13 cellular contexts compared by ENCODE assay signal in genomic region chr3:16866447-16867025, GRCh38. TPM values are rescaled to one million over a fixed set of nuclear protein-coding genes. Genes with fewer than 3 reads are reported as not detected.
DNase-seq lines count a peak whose midpoint lies in the region; ATAC-seq and TF ChIP-seq lines count a peak whose summit lies in the region.
"Had no signal": no experiment of that assay in that cellular context is flagged by ENCODE, and none has a peak within 500 bp of the region (broad histone marks: within the 10 kb centered on the region; RNA-seq: fewer than 3 reads in every experiment).

No MANE protein-coding gene starts in this region.

- intact Hi-C loops in CD4-positive, alpha-beta T cell (cut with DNase I, micrococcal nuclease) = no loop called here
- intact Hi-C loops in posterior vena cava (cut with DNase I) = no loop called here

- no peak for DNase-seq in CD4-positive, alpha-beta T cell
- peak; percentile 50 for DNase-seq in T1000 (lab: John Stamatoyannopoulos, UW)
- DNase-seq in iris pigment epithelial cell (ENCODE audit: low read depth) = peak; percentile 26
- no peak for DNase-seq in activated T-cell treated with anti-CD3 and anti-CD28 coated beads for 4 hours
- DNase-seq in posterior vena cava (ENCODE audit: low spot score) = no peak
- DNase-seq in G401 (ENCODE audit: low spot score) = no peak
- DNase-seq: left ventricle myocardium superior, pancreas had no signal

- H3K4me3 ChIP-seq in KMS-11 (IDR thresholded peaks at IDR 0.05; ENCODE audit: insufficient read depth, low read depth, low read length) = no peak overlapping the region
- H3K4me3 ChIP-seq: pancreas had no signal

- no peak overlapping the region for H3K27ac Mint-ChIP-seq in CD4-positive, alpha-beta T cell

- no peaks in the 10 kb centered on the region for H3K9me3 ChIP-seq in CD4-positive, alpha-beta T cell (ENCODE audit: control insufficient read depth, low read length)
- H3K9me3 ChIP-seq: pancreas had no signal

- no peak overlapping the region for H2AFZ ChIP-seq in KMS-11 (ENCODE audit: low read depth)

- H3K36me3 Mint-ChIP-seq in CD4-positive, alpha-beta T cell (ENCODE audit: low read depth) = no peaks in the 10 kb centered on the region
- H3K36me3 Mint-ChIP-seq: CD14-positive monocyte had no signal

- peaks cover 13% of the 10 kb centered on the region for H3K4me1 Mint-ChIP-seq in CD4-positive, alpha-beta T cell (ENCODE audit: low read depth)

- TF ChIP-seq CTCF in CD4-positive, alpha-beta T cell (IDR thresholded peaks at IDR 0.05) = no peak
- no peak for TF ChIP-seq CTCF in KMS-11 (conservative IDR thresholded peaks at IDR 0.05; ENCODE audit: low read depth, low read length)

- POLR2A ChIA-PET in CD4-positive, alpha-beta T cell (lab: Charles Lee) = interaction anchor here (1.0 to 1.1 kb wide), 2 partner anchors 17 to 18 kb away, joined by 3 read pairs; partner anchors contain the start of gene PLCL2

- peak; percentile 43 for ATAC-seq in CD4-positive, alpha-beta T cell (ENCODE audit: poor library complexity)
- no peak for ATAC-seq in HG03280 (IDR thresholded peaks at IDR 0.05; ENCODE audit: unreplicated experiment)
- ATAC-seq: HepG2, left ventricle myocardium superior, SK-N-SH treated with all-trans-retinoic acid at 6 μM for 48 hours had no signal

- H3K27ac ChIP-seq in CD4-positive, alpha-beta T cell (ENCODE audit: low read depth, low read length) = no peak overlapping the region
- no peak overlapping the region for H3K27ac ChIP-seq in KMS-11
- H3K27ac ChIP-seq: pancreas had no signal

- no peak overlapping the region for H3K9ac ChIP-seq in KMS-11

- peaks cover 21% of the 10 kb centered on the region for H3K4me1 ChIP-seq in KMS-11 (ENCODE audit: low read depth, poor library complexity, severe bottlenecking)
- H3K4me1 ChIP-seq: pancreas had no signal

- peak overlapping the region; percentile 24; the same call in 1 of the 2 replicates for H3K4me2 ChIP-seq in KMS-11

- in situ Hi-C loops in G401 (cut with HindIII; ENCODE audit: low sequenced_read_pairs) = no loop called here

- H3K27me3 ChIP-seq in CD4-positive, alpha-beta T cell (ENCODE audit: control insufficient read depth, insufficient read depth, low read length) = no peaks in the 10 kb centered on the region
- no peaks in the 10 kb centered on the region for H3K27me3 ChIP-seq in KMS-11 (ENCODE audit: insufficient read depth, low read depth)
- H3K27me3 ChIP-seq: pancreas had no signal

- no peaks in the 10 kb centered on the region for H3K79me2 ChIP-seq in KMS-11 (ENCODE audit: insufficient read depth, low read depth)

- no peaks in the 10 kb centered on the region for H3K27me3 Mint-ChIP-seq in CD4-positive, alpha-beta T cell

- H3K4me3 Mint-ChIP-seq in CD4-positive, alpha-beta T cell = no peak overlapping the region
- H3K4me3 Mint-ChIP-seq: CD14-positive monocyte had no signal

- CTCF ChIA-PET in CD4-positive, alpha-beta T cell (lab: Charles Lee) = no interaction called here

- H4K20me1 ChIP-seq in KMS-11 (ENCODE audit: insufficient read depth) = no peaks in the 10 kb centered on the region

- no peaks in the 10 kb centered on the region for H3K36me3 ChIP-seq in KMS-11 (ENCODE audit: insufficient read depth)
- H3K36me3 ChIP-seq: pancreas had no signal

- H3K9me3 Mint-ChIP-seq in CD4-positive, alpha-beta T cell = no peaks in the 10 kb centered on the region

RNA-seq across cellular contexts. Expression of gene PLCL2, which starts 18.2 kb away (rescaled TPM):
- 10 to 100 TPM; 35.1 to 36.3 TPM for total RNA-seq in CD4-positive, alpha-beta T cell
- 10 to 100 TPM; 11.9 TPM for total RNA-seq in posterior vena cava
- total RNA-seq in G401 (2014; rRNA removed; shearing (Covaris generic)) = not detected in 2 replicates
- total RNA-seq: HepG2 had no signal

Comparison
In these comparisons a context has a peak if more than half of its experiments do, and no peak if none do; other contexts are left out.
1. DNase-seq: peak in T1000 (single experiment) and iris pigment epithelial cell (single experiment); none in CD4-positive, alpha-beta T cell (0 of 10), activated T-cell treated with anti-CD3 and anti-CD28 coated beads for 4 hours (single experiment), posterior vena cava (single experiment) and G401 (single experiment).
2. RNA of gene PLCL2, which starts 18.2 kb away (total RNA-seq): 35.1 to 36.3 TPM in CD4-positive, alpha-beta T cell and 11.9 TPM in posterior vena cava; not detected in G401; every median in the first group is over 10 times any median in the second.